23 cellular contexts compared by ENCODE assay signal in the genomic region with DNA sequence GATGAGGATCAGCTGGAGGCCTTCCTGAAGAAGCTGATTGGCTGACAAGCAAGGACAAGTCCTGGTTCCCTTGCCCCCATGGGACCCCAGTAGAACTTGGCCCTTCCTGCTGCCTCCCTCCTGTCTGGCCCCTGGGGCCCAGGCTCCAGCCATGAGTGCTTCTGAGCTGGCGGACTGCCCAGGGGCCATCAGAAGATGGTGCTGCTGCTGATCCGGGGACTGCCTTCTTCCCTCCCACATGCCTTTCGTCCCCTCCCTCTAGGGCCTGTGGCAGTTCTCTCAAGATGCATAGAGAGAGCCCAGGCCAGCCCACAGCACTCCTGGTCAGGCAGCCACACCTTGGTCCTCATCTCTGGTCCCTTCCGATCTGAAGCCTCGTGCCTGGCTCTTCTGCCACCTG. TPM values are rescaled to one million over a fixed set of nuclear protein-coding genes. Genes with fewer than 3 reads are reported as not detected.
DNase-seq lines count a peak whose midpoint lies in the region; ATAC-seq, FAIRE-seq and TF ChIP-seq lines count a peak whose summit lies in the region.
"Had no signal": no experiment of that assay in that cellular context is flagged by ENCODE, and none has a peak within 500 bp of the region (broad histone marks: within the 10 kb centered on the region; RNA-seq: fewer than 3 reads in every experiment).

No MANE protein-coding gene starts in this region.

- H3K27me3 ChIP-seq in heart left ventricle (no peaks in the 10 kb centered on the region), upper lobe of right lung (no peaks in the 10 kb centered on the region)
- H3K27me3 ChIP-seq: Peyer's patch, SJCRH30 had no signal

- FAIRE-seq in kidney (lab: Jason Lieb, UNC) = no peak
- FAIRE-seq in GM12892 (lab: Jason Lieb, UNC) = no peak
- FAIRE-seq: A204.1, GM19239, H1 had no signal

- intact Hi-C loops in heart left ventricle (cut with DNase I) = loop anchor here in 1 of 10 donors (5.0 kb wide), 1 partner anchor 556 kb away; no protein-coding TSS in a partner anchor
- intact Hi-C loops in left cardiac atrium (cut with DNase I) = no loop called here
- intact Hi-C loops in kidney (cut with DNase I) = no loop called here
- intact Hi-C loops in upper lobe of right lung (cut with DNase I) = no loop called here

- DNase-seq in heart left ventricle (peak in 3 of 5 donors; percentile 6 to 47 (median 26)), left cardiac atrium (no peak), NCI-H69 (lab: John Stamatoyannopoulos, UW) (peak; percentile 3), kidney (peak; percentile 45), upper lobe of right lung (peak; percentile 49), GM12892 (ENCODE audit: insufficient read length) (no peak), COLO668 (lab: John Stamatoyannopoulos, UW; ENCODE audit: unreplicated experiment) (no peak)
- DNase-seq: COR-L47, GDM1, KBM-7, MM.1S, NCI-H1048, NCI-H1436 treated with DMSO at 0.1 percent for 48 hours, NCI-H1930, NCI-H226, NCI-H510A treated with DMSO at 0.1 percent for 48 hours, NCI-H774, Peyer's patch, SJCRH30 had no signal

- WGBS in heart left ventricle, 4 donors = 79 to 91% (median 81%) methylated on average over 3 to 5 of the region's 5 CpGs

- H3K9ac ChIP-seq in kidney (ENCODE audit: low read length in 2 of 2) = no peak overlapping the region

- TF ChIP-seq POLR2A in heart left ventricle (IDR thresholded peaks at IDR 0.05) (no peak), GM12892 (IDR thresholded peaks at IDR 0.05; ENCODE audit: low read depth, low read length) (no peak)

- no peaks in the 10 kb centered on the region for H3K9me3 ChIP-seq in heart left ventricle
- no peaks in the 10 kb centered on the region for H3K9me3 ChIP-seq in kidney (ENCODE audit: control insufficient read depth in 1 of 2, low read length in 2 of 2)
- H3K9me3 ChIP-seq in upper lobe of right lung = no peaks in the 10 kb centered on the region
- H3K9me3 ChIP-seq: Peyer's patch, SJCRH30 had no signal

- H3K4me3 ChIP-seq in heart left ventricle (no peak overlapping the region), kidney (ENCODE audit: low read length in 2 of 2) (no peak overlapping the region), upper lobe of right lung (no peak overlapping the region)
- H3K4me3 ChIP-seq: Peyer's patch, SJCRH30 had no signal

- TF ChIP-seq CTCF in heart left ventricle (IDR thresholded peaks at IDR 0.05) = no peak
- TF ChIP-seq CTCF in kidney (IDR thresholded peaks at IDR 0.05; ENCODE audit: borderline replicate concordance, extremely low read depth, insufficient read depth) = no peak
- no peak for TF ChIP-seq CTCF in upper lobe of right lung (IDR thresholded peaks at IDR 0.05)

- H3K27ac ChIP-seq in heart left ventricle = no peak overlapping the region
- H3K27ac ChIP-seq in kidney (ENCODE audit: low read depth in 2 of 2, low read length in 2 of 2) = no peak overlapping the region
- no peak overlapping the region for H3K27ac ChIP-seq in upper lobe of right lung
- H3K27ac ChIP-seq: Peyer's patch, SJCRH30 had no signal

- H3K4me1 ChIP-seq in heart left ventricle (peaks cover 0 to 14% (median 4%) of the 10 kb centered on the region in 12 donors), kidney (ENCODE audit: control insufficient read depth in 1 of 2, insufficient read depth in 1 of 2, low read depth in 1 of 2, low read length in 2 of 2) (no peaks in the 10 kb centered on the region), upper lobe of right lung (no peaks in the 10 kb centered on the region)
- H3K4me1 ChIP-seq: Peyer's patch had no signal

- ATAC-seq in heart left ventricle (peak in 2 of 4 donors; percentile 18 to 42), left cardiac atrium (no peak), upper lobe of right lung (peak; percentile 16), GM18873 (IDR thresholded peaks at IDR 0.05; ENCODE audit: low FRiP score, unreplicated experiment) (no peak)

- H3K36me3 ChIP-seq in heart left ventricle (no peaks in the 10 kb centered on the region), kidney (ENCODE audit: control insufficient read depth in 1 of 2, insufficient read depth in 2 of 2, low read length in 2 of 2) (no peaks in the 10 kb centered on the region), upper lobe of right lung (no peaks in the 10 kb centered on the region)
- H3K36me3 ChIP-seq: Peyer's patch, SJCRH30 had no signal

RNA-seq across cellular contexts. Expression of a gene that starts 57.9 kb away (rescaled TPM):
- 10 to 100 TPM; 16.6 to 52.3 (median 41.1) TPM for total RNA-seq in heart left ventricle
- polyA plus RNA-seq in heart left ventricle = 10 to 100 TPM in 1 of 2 donors, 1 to 10 TPM in 1; 8.7 to 19.9 TPM
- total RNA-seq in left cardiac atrium = 10 to 100 TPM; 44.4 to 44.5 TPM
- total RNA-seq in kidney = 52.5 TPM
- polyA plus RNA-seq in kidney (ENCODE audit: insufficient read depth, low read depth, low replicate concordance) = 22.4 TPM
- total RNA-seq in upper lobe of right lung = 31.9 TPM
- polyA plus RNA-seq in GM12892 (2012; ENCODE audit: missing spikeins) = 6.4 TPM

Comparison
In these comparisons a context has a peak if more than half of its experiments do, and no peak if none do; other contexts are left out.
1. DNase-seq: peak in heart left ventricle (3 of 5), NCI-H69 (single experiment), kidney (single experiment) and upper lobe of right lung (single experiment); none in left cardiac atrium (single experiment), GM12892 (single experiment) and COLO668 (single experiment).